Comparison of ENCODE assay signal across 25 cellular contexts in genomic region chr10:10845240-10845639, GRCh38.
"Had no signal": no experiment of that assay in that cellular context is flagged by ENCODE, and none has a peak within 500 bp of the region (broad histone marks: within the 10 kb centered on the region; RNA-seq: fewer than 3 reads in every experiment).

No MANE protein-coding gene starts in this region.

- H3K4me3 ChIP-seq: gastrocnemius medialis, heart left ventricle had no signal

- FAIRE-seq: astrocyte, bronchial epithelial cell had no signal

- ATAC-seq: activated CD4-positive, alpha-beta T cell treated with anti-CD3 and anti-CD28 coated beads for 36 hours; activated T-cell treated with anti-CD3 and anti-CD28 coated beads, Interleukin-2, amount 50 U/mL, for 72 hours; esophagus mucosa; foreskin keratinocyte; gastrocnemius medialis; heart left ventricle had no signal

- H3K9me3 ChIP-seq: gastrocnemius medialis had no signal

- H3K27ac ChIP-seq: brain microvascular endothelial cell, foreskin keratinocyte, gastrocnemius medialis, heart left ventricle had no signal

- H3K4me1 ChIP-seq: foreskin keratinocyte, gastrocnemius medialis had no signal

- H3K27me3 ChIP-seq: brain microvascular endothelial cell, foreskin keratinocyte, gastrocnemius medialis, heart left ventricle had no signal

- H3K36me3 ChIP-seq: brain microvascular endothelial cell, gastrocnemius medialis, heart left ventricle had no signal

- DNase-seq: activated CD4-positive, alpha-beta memory T cell treated with anti-CD3 and anti-CD28 coated beads for 36 hours; activated CD4-positive, alpha-beta T cell treated with anti-CD3 and anti-CD28 coated beads for 36 hours; activated CD4-positive, alpha-beta T cell treated with anti-CD3 and anti-CD28 coated beads, Interleukin-2, amount 10 ng/mL, durations not matched to agents 24 days and 14 days; activated CD4-positive, CD25-positive, alpha-beta regulatory T cell; activated CD4-positive, CD25-positive, alpha-beta regulatory T cell treated with anti-CD3 and anti-CD28 coated beads, Interleukin-2, amount 50 U/mL, for 72 hours; activated CD8-positive, alpha-beta memory T cell treated with anti-CD3 and anti-CD28 coated beads, Interleukin-2, amount 50 U/mL, for 48 hours; activated effector memory CD4-positive, alpha-beta T cell treated with Interleukin-2 at 50 U/mL for 16 hours; activated gamma-delta T cell treated with Interleukin-2 at 50 U/mL for 16 hours; activated naive CD4-positive, alpha-beta T cell treated with anti-CD3 and anti-CD28 coated beads, Interleukin-2, amount 50 U/mL, for 16 hours; activated naive CD4-positive, alpha-beta T cell treated with Interleukin-2 at 50 U/mL for 16 hours; activated T-cell treated with anti-CD3 and anti-CD28 coated beads for 4 hours; activated T-cell treated with anti-CD3 and anti-CD28 coated beads, Interleukin-2, amount 50 U/mL, for 24 hours; activated T-cell treated with anti-CD3 and anti-CD28 coated beads, Interleukin-2, amount 50 U/mL, for 72 hours; amniotic stem cell; anterior cingulate cortex; brain microvascular endothelial cell; effector CD8-positive, alpha-beta T cell; foreskin keratinocyte; gastrocnemius medialis; glutamatergic neuron; heart left ventricle; T-helper 2 cell had no signal
